In genomic region chr19:39436350-39436716, GRCh38 we compare ENCODE assay signal across 8 cellular contexts. TPM values are rescaled to one million over a fixed set of nuclear protein-coding genes. Genes with fewer than 3 reads are reported as not detected.
DNase-seq lines count a peak whose midpoint lies in the region; ATAC-seq and TF ChIP-seq lines count a peak whose summit lies in the region.

No MANE protein-coding gene starts in this region.

- 0 out of 2 replicates have a peak, but pooled peaks cover 2% of the 10 kb centered on the region for H4K20me1 ChIP-seq in OCI-LY1 (ENCODE audit: insufficient read depth, low read length)

- no peak overlapping the region for H3K18ac ChIP-seq in neuronal stem cell (ENCODE audit: low read length)

- no peak overlapping the region for H3K4ac ChIP-seq in neuronal stem cell (ENCODE audit: low read length)

- H3K4me3 Mint-ChIP-seq in CD4-positive, alpha-beta T cell = peak overlapping the region; percentile 99

- no peaks in the 10 kb centered on the region for H3K9me2 ChIP-seq in OCI-LY1 (ENCODE audit: low read depth, low read length)

- peaks cover 9% of the 10 kb centered on the region; the same call in 1 of the 2 replicates for H3K79me2 ChIP-seq in OCI-LY1 (ENCODE audit: insufficient read depth, low read length)

- H3K27me3 Mint-ChIP-seq in CD4-positive, alpha-beta T cell = no peaks in the 10 kb centered on the region

- no peak overlapping the region for H3K23ac ChIP-seq in neuronal stem cell (ENCODE audit: low read depth, low read length, poor library complexity)

- H3K36me3 Mint-ChIP-seq in CD4-positive, alpha-beta T cell (ENCODE audit: low read depth) = peaks cover 45% of the 10 kb centered on the region

- H3K4me1 Mint-ChIP-seq in CD4-positive, alpha-beta T cell (ENCODE audit: low read depth) = peaks cover 48% of the 10 kb centered on the region

- H3K9ac ChIP-seq in OCI-LY1 (ENCODE audit: low read length) = peak overlapping the region; percentile 96
- peak overlapping the region; percentile 73 for H3K9ac ChIP-seq in endocrine pancreas (ENCODE audit: control insufficient read depth, insufficient read depth, low read length)
- H3K9ac ChIP-seq in neuronal stem cell (ENCODE audit: low read depth, low read length, poor library complexity) = peak overlapping the region; percentile 66

- no peak overlapping the region for H2BK120ac ChIP-seq in neuronal stem cell (ENCODE audit: low read depth, low read length)

- peaks cover 44% of the 10 kb centered on the region for H3K4me1 ChIP-seq in OCI-LY1 (ENCODE audit: insufficient read depth, low read length, severe bottlenecking)
- H3K4me1 ChIP-seq in endocrine pancreas (ENCODE audit: control insufficient read depth, insufficient read depth, low read length) = peaks cover 6% of the 10 kb centered on the region
- H3K4me1 ChIP-seq in neuronal stem cell (ENCODE audit: control insufficient read depth in 2 of 2, insufficient read depth in 1 of 2, low read depth in 1 of 2, low read length in 2 of 2) = peaks cover 3 to 9% of the 10 kb centered on the region in 2 donors

- H2AFZ ChIP-seq in OCI-LY1 (ENCODE audit: low read length) (no peak overlapping the region), neuronal stem cell (ENCODE audit: low read length) (peak overlapping the region; percentile 51)

- no peak for TF ChIP-seq CTCF in CD4-positive, alpha-beta T cell (IDR thresholded peaks at IDR 0.05)
- no peak for TF ChIP-seq CTCF in OCI-LY1 (IDR thresholded peaks at IDR 0.05; ENCODE audit: low read length)

- peak overlapping the region; percentile 87 for H3K27ac ChIP-seq in CD4-positive, alpha-beta T cell (ENCODE audit: low read depth, low read length)
- H3K27ac ChIP-seq in OCI-LY1 (ENCODE audit: low read depth, low read length, poor library complexity, severe bottlenecking) (peak overlapping the region; percentile 39), neuronal stem cell (replicated peaks; ENCODE audit: low read length) (peak overlapping the region; percentile 70)

- H3K9me3 Mint-ChIP-seq in CD4-positive, alpha-beta T cell = no peaks in the 10 kb centered on the region

- no peak overlapping the region for H4K91ac ChIP-seq in neuronal stem cell (ENCODE audit: low read depth, low read length, poor library complexity)

- H2BK5ac ChIP-seq in neuronal stem cell (ENCODE audit: low read length) = no peak overlapping the region

- H3K4me2 ChIP-seq in OCI-LY1 (ENCODE audit: low read length) (peak overlapping the region; percentile 88), neuronal stem cell (ENCODE audit: insufficient read depth, low read length, poor library complexity, severe bottlenecking) (peak overlapping the region; percentile 75)

- H3K79me1 ChIP-seq in neuronal stem cell (ENCODE audit: low read depth, low read length) = peaks cover 11% of the 10 kb centered on the region

- CTCF ChIA-PET in CD4-positive, alpha-beta T cell (lab: Charles Lee) = interaction anchor here (1.2 to 1.9 kb wide), 6 partner anchors 9 to 66 kb away, joined by 3 to 14 read pairs (median 6); partner anchors contain the start of genes MED29, PAF1, PLEKHG2 and SUPT5H

- H3K14ac ChIP-seq in neuronal stem cell (ENCODE audit: low read length) = no peak overlapping the region

- POLR2A ChIA-PET in CD4-positive, alpha-beta T cell (lab: Charles Lee) = interaction anchor here (0.6 to 5.9 kb wide), 36 partner anchors 9 to 1928 kb away, joined by 3 to 163 read pairs (median 8); partner anchors contain the start of genes B9D2, C19orf47, DYRK1B and EID2

- H2AK5ac ChIP-seq in neuronal stem cell (ENCODE audit: low read depth, low read length) = no peak overlapping the region

- H3K9me3 ChIP-seq in CD4-positive, alpha-beta T cell (ENCODE audit: control insufficient read depth, low read length) = no peaks in the 10 kb centered on the region
- H3K9me3 ChIP-seq in OCI-LY1 (ENCODE audit: low read length) (no peaks in the 10 kb centered on the region), endocrine pancreas (ENCODE audit: control insufficient read depth, low read length) (no peaks in the 10 kb centered on the region), neuronal stem cell (replicated peaks in 1 of 2; ENCODE audit: control insufficient read depth in 2 of 2, insufficient read depth in 1 of 2, low read depth in 1 of 2, low read length in 2 of 2) (no peaks in the 10 kb centered on the region)

- peak overlapping the region; percentile 97 for H3K4me3 ChIP-seq in OCI-LY1 (ENCODE audit: low read depth, low read length, poor library complexity, severe bottlenecking)
- H3K4me3 ChIP-seq in endocrine pancreas (ENCODE audit: control insufficient read depth, insufficient read depth, low read length) = peak overlapping the region; percentile 79
- peak overlapping the region; percentile 68 to 79 for H3K4me3 ChIP-seq in neuronal stem cell (ENCODE audit: low read length in 2 of 2)

- no CpG with 5 or more reads among the region's 2 CpGs for WGBS in neuronal stem cell (ENCODE audit: extremely low coverage in 2 of 2, insufficient read length in 2 of 2, insufficient replicate concordance in 1 of 2), 2 donors

- H3K27ac Mint-ChIP-seq in CD4-positive, alpha-beta T cell = peak overlapping the region; percentile 93

- DNase-seq in CD4-positive, alpha-beta T cell = no peak
- DNase-seq in neuronal stem cell (ENCODE audit: low spot score) (no peak), erythroblast (lab: John Stamatoyannopoulos, UW) (no peak), DMS 273 (lab: John Stamatoyannopoulos, UW; ENCODE audit: unreplicated experiment) (no peak), DMS79 treated with DMSO at 0.1 percent for 48 hours (lab: John Stamatoyannopoulos, UW) (no peak), ecto neural progenitor cell (ENCODE audit: low spot score) (no peak)

- intact Hi-C loops in CD4-positive, alpha-beta T cell (cut with DNase I, micrococcal nuclease) = loop anchor here (1.0 to 5.0 kb wide), 8 partner anchors 9 to 396 kb away; partner anchors contain the start of genes SUPT5H (in 2 of the 2), DYRK1B (in 1 of the 2), EID2B (in 1 of the 2) and MED29 (in 1 of the 2)

- H2BK15ac ChIP-seq in neuronal stem cell (ENCODE audit: low read length) = no peak overlapping the region

- peaks cover 40% of the 10 kb centered on the region for H3K36me3 ChIP-seq in OCI-LY1 (ENCODE audit: insufficient read depth, low read length)
- H3K36me3 ChIP-seq in endocrine pancreas (ENCODE audit: control insufficient read depth, insufficient read depth, low read length) = peaks cover 11% of the 10 kb centered on the region
- H3K36me3 ChIP-seq in neuronal stem cell (replicated peaks in 1 of 2; ENCODE audit: control insufficient read depth in 2 of 2, insufficient read depth in 2 of 2, low read length in 2 of 2) = peaks cover 24 to 31% of the 10 kb centered on the region in 2 donors

- no peak for ATAC-seq in CD4-positive, alpha-beta T cell (ENCODE audit: poor library complexity)

- TF ChIP-seq POLR2A in erythroblast (IDR thresholded peaks at IDR 0.05; ENCODE audit: low read length) = no peak

- no peaks in the 10 kb centered on the region for H3K27me3 ChIP-seq in CD4-positive, alpha-beta T cell (ENCODE audit: control insufficient read depth, insufficient read depth, low read length)
- H3K27me3 ChIP-seq in OCI-LY1 (ENCODE audit: insufficient read depth, low read length) (no peaks in the 10 kb centered on the region), endocrine pancreas (ENCODE audit: control insufficient read depth, insufficient read depth, low read length) (no peaks in the 10 kb centered on the region), neuronal stem cell (ENCODE audit: control insufficient read depth in 3 of 3, insufficient read depth in 3 of 3, low read depth in 1 of 3, low read length in 3 of 3) (no peaks in the 10 kb centered on the region)

- no peak overlapping the region for H4K8ac ChIP-seq in neuronal stem cell (ENCODE audit: low read depth, low read length)

- peaks cover 5% of the 10 kb centered on the region; the same call in 1 of the 2 replicates for H3F3A ChIP-seq in OCI-LY1 (ENCODE audit: insufficient read depth, low read length)

- H2BK12ac ChIP-seq in neuronal stem cell (ENCODE audit: low read length) = no peak overlapping the region

RNA-seq across cellular contexts. Expression of gene RPS16, which starts 0.6 kb away (rescaled TPM):
- 1,000 to 10,000 TPM; 4,625 to 4,839 TPM for total RNA-seq in CD4-positive, alpha-beta T cell
- polyA plus RNA-seq in neuronal stem cell (2013, experiment 1 of 2) = 4,379 TPM
- polyA plus RNA-seq in neuronal stem cell (2013, experiment 2 of 2) = 4,439 TPM

RNA-seq across cellular contexts. Expression of gene SUPT5H, which starts 9.0 kb away (rescaled TPM):
- total RNA-seq in CD4-positive, alpha-beta T cell = 100 to 1,000 TPM; 322 to 333 TPM
- polyA plus RNA-seq in neuronal stem cell (2013, experiment 1 of 2) = 58.7 TPM
- polyA plus RNA-seq in neuronal stem cell (2013, experiment 2 of 2) = 54.7 TPM

RNA-seq across cellular contexts. Expression of gene PLEKHG2, which starts 23.9 kb away (rescaled TPM):
- 10 to 100 TPM; 80.6 to 81.4 TPM for total RNA-seq in CD4-positive, alpha-beta T cell
- polyA plus RNA-seq in neuronal stem cell (2013, experiment 1 of 2) = 33.5 TPM
- 33.9 TPM for polyA plus RNA-seq in neuronal stem cell (2013, experiment 2 of 2)

RNA-seq across cellular contexts. Expression of gene ZFP36, which starts 29.7 kb away (rescaled TPM):
- total RNA-seq in CD4-positive, alpha-beta T cell = 1,000 to 10,000 TPM; 1,278 to 1,362 TPM
- 6.0 TPM for polyA plus RNA-seq in neuronal stem cell (2013, experiment 1 of 2)
- polyA plus RNA-seq in neuronal stem cell (2013, experiment 2 of 2) = 6.1 TPM

RNA-seq across cellular contexts. Expression of gene TIMM50, which starts 44.3 kb away (rescaled TPM):
- 10 to 100 TPM; 38.3 to 43.4 TPM for total RNA-seq in CD4-positive, alpha-beta T cell
- polyA plus RNA-seq in neuronal stem cell (2013, experiment 1 of 2) = 67.0 TPM
- 62.8 TPM for polyA plus RNA-seq in neuronal stem cell (2013, experiment 2 of 2)
